ENCODE assay signal across 1 cellular context in the genomic region with DNA sequence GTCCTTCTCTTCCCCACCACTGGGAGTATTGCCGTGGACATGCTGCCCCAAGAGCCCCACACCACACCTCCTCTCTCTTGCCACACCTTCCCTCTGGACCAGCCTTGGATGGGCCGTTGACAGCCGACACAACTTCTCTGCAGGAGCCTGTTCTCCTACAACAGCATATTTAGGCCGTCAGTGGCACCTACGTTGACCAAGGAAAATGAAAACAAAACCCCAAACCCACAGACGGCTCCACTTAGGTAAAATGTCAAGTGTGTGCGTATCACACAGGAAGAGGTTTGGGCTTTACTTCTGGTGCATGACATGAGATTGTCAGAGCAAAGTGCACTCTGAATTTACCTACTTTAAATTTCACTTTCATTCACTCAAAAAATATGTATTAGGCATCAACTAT.
TF ChIP-seq lines count a peak whose summit lies in the region.

No MANE protein-coding gene starts in this region.

TF ChIP-seq in HepG2, 621 proteins besides CTCF, POLR2A, EP300 and RAD21:
- TF ChIP-seq, protein P1, sequence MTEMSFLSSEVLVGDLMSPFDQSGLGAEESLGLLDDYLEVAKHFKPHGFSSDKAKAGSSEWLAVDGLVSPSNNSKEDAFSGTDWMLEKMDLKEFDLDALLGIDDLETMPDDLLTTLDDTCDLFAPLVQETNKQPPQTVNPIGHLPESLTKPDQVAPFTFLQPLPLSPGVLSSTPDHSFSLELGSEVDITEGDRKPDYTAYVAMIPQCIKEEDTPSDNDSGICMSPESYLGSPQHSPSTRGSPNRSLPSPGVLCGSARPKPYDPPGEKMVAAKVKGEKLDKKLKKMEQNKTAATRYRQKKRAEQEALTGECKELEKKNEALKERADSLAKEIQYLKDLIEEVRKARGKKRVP (CRISPR knock-in tag; IDR thresholded peaks at IDR 0.05) = no peak
- TF ChIP-seq, protein P2, sequence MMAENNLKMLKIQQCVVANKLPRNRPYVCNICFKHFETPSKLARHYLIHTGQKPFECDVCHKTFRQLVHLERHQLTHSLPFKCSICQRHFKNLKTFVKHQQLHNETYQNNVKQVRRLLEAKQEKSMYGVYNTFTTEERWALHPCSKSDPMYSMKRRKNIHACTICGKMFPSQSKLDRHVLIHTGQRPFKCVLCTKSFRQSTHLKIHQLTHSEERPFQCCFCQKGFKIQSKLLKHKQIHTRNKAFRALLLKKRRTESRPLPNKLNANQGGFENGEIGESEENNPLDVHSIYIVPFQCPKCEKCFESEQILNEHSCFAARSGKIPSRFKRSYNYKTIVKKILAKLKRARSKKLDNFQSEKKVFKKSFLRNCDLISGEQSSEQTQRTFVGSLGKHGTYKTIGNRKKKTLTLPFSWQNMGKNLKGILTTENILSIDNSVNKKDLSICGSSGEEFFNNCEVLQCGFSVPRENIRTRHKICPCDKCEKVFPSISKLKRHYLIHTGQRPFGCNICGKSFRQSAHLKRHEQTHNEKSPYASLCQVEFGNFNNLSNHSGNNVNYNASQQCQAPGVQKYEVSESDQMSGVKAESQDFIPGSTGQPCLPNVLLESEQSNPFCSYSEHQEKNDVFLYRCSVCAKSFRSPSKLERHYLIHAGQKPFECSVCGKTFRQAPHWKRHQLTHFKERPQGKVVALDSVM (CRISPR knock-in tag; IDR thresholded peaks at IDR 0.05) = no peak
- TF ChIP-seq TBX2 (CRISPR knock-in tag; IDR thresholded peaks at IDR 0.05; ENCODE audit: borderline replicate concordance) = no peak
- no peak for TF ChIP-seq ZNF883 (CRISPR knock-in tag; IDR thresholded peaks at IDR 0.05; ENCODE audit: not compliant biosample characterization)
- TF ChIP-seq, protein P3, sequence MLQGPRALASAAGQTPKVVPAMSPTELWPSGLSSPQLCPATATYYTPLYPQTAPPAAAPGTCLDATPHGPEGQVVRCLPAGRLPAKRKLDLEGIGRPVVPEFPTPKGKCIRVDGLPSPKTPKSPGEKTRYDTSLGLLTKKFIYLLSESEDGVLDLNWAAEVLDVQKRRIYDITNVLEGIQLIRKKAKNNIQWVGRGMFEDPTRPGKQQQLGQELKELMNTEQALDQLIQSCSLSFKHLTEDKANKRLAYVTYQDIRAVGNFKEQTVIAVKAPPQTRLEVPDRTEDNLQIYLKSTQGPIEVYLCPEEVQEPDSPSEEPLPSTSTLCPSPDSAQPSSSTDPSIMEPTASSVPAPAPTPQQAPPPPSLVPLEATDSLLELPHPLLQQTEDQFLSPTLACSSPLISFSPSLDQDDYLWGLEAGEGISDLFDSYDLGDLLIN (CRISPR knock-in tag; IDR thresholded peaks at IDR 0.05; ENCODE audit: borderline replicate concordance) = no peak
- TF ChIP-seq, protein P4, sequence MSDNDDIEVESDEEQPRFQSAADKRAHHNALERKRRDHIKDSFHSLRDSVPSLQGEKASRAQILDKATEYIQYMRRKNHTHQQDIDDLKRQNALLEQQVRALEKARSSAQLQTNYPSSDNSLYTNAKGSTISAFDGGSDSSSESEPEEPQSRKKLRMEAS (IDR thresholded peaks at IDR 0.05) = no peak
- TF ChIP-seq ZIK1 (CRISPR knock-in tag; IDR thresholded peaks at IDR 0.05; ENCODE audit: borderline replicate concordance, low read depth) = no peak
- no peak for TF ChIP-seq TMF1 (CRISPR knock-in tag; IDR thresholded peaks at IDR 0.05; ENCODE audit: low read depth)
